1 cellular context compared by ENCODE assay signal in the genomic region with DNA sequence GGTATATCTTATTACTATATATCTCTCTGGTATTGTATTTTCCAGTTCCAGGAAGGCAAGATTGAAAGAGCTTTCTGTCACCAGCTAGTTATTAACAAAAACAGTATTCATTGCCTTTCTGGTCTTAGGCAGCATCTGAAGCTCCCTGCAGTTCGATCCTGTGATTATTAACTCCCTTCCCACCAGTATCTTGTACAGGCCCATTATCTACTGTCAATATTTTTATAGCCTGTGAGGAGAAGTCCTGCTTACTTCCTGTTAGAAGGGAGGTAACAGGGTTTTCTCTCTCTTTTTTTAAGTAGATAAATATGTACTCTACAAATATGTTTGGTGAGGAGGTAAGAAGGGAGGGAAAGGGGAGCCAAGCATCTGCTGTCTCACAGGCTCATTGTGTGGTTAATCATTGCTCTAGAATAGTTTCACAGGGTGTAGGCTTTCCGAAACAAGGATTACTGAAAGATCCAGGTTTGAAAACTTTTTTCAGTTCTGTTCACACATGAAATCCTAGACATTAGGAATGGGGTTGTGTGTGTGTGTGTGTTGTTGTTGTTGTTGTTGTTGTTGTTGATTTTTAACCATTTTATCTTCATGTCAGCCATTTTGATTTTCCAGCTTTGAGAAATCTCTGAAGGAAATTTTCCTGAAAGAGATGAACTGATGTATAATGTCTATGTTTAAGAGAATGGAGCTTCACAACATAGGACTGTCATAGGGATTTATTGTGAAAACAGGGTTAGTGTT.
TF ChIP-seq lines count a peak whose summit lies in the region.

No MANE protein-coding gene starts in this region.

TF ChIP-seq in HepG2, 621 proteins besides CTCF, POLR2A, EP300 and RAD21 (continued from another document):
- TF ChIP-seq, protein P1, sequence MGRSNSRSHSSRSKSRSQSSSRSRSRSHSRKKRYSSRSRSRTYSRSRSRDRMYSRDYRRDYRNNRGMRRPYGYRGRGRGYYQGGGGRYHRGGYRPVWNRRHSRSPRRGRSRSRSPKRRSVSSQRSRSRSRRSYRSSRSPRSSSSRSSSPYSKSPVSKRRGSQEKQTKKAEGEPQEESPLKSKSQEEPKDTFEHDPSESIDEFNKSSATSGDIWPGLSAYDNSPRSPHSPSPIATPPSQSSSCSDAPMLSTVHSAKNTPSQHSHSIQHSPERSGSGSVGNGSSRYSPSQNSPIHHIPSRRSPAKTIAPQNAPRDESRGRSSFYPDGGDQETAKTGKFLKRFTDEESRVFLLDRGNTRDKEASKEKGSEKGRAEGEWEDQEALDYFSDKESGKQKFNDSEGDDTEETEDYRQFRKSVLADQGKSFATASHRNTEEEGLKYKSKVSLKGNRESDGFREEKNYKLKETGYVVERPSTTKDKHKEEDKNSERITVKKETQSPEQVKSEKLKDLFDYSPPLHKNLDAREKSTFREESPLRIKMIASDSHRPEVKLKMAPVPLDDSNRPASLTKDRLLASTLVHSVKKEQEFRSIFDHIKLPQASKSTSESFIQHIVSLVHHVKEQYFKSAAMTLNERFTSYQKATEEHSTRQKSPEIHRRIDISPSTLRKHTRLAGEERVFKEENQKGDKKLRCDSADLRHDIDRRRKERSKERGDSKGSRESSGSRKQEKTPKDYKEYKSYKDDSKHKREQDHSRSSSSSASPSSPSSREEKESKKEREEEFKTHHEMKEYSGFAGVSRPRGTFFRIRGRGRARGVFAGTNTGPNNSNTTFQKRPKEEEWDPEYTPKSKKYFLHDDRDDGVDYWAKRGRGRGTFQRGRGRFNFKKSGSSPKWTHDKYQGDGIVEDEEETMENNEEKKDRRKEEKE (IDR thresholded peaks at IDR 0.05), result no peak
- TF ChIP-seq ZNF792 (CRISPR knock-in tag; IDR thresholded peaks at IDR 0.05) (no peak), NONO (IDR thresholded peaks at IDR 0.05) (no peak), NONO (CRISPR knock-in tag; conservative IDR thresholded peaks at IDR 0.05) (no peak), HNRNPH1 (optimal IDR thresholded peaks at IDR 0.05; ENCODE audit: low read depth, low read length) (no peak), SATB2 (CRISPR knock-in tag; IDR thresholded peaks at IDR 0.05) (no peak)
- TF ChIP-seq, protein P2, sequence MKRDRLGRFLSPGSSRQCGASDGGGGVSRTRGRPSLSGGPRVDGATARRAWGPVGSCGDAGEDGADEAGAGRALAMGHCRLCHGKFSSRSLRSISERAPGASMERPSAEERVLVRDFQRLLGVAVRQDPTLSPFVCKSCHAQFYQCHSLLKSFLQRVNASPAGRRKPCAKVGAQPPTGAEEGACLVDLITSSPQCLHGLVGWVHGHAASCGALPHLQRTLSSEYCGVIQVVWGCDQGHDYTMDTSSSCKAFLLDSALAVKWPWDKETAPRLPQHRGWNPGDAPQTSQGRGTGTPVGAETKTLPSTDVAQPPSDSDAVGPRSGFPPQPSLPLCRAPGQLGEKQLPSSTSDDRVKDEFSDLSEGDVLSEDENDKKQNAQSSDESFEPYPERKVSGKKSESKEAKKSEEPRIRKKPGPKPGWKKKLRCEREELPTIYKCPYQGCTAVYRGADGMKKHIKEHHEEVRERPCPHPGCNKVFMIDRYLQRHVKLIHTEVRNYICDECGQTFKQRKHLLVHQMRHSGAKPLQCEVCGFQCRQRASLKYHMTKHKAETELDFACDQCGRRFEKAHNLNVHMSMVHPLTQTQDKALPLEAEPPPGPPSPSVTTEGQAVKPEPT (CRISPR knock-in tag; IDR thresholded peaks at IDR 0.05; ENCODE audit: low read depth), result no peak
